Comparison of ENCODE assay signal across 1 cellular context in the genomic region with DNA sequence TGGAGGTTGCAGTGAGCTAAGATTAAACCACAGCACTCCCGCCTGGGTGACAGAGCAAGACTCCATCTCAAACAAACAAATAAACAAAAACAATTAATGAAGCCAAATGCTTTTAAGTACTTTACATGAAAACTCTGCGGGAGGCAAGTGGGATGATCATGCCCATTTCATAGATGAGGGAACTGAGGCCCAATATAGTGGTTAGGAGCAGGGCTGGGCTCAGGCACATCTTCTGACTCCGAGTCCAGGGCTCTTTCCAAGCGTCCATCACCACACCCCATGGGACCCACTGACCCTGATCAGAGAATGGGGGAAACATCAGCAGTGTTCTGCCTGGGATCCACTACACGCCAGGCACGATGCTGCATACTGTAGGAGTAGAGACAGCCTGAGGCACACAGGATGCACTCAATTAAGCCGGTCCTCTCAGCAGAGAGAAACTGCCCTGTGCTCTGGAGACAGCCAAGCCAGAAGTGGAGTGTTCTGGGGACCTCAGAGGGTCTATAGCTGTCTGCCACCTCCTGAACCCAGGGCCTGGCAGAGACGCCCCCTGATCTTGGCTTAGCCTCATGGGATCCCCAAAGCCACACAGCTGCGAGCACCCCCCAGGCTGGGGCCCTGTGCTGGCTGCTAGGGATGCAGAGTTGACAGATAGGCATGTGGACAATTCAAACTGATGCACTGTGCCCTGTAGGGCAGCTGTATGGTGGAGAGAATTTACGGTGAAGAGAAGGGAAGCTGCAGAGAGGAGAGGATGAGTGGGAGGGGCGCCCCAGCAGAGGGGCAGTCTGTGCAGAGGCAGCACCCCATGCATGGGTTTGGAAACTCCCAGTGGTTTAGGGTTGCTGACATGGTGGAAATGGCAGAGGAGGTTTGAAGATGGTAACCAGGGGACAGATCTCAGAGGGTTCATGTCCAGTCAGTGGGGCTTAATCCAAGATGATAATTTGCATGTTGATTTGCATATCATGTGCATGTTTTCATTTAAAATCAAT.
A peak's percentile ranks its signal among the peaks of the same experiment; 100 is the strongest.
TF ChIP-seq lines count a peak whose summit lies in the region.

No MANE protein-coding gene starts in this region.

TF ChIP-seq in GM12878, 131 proteins besides CTCF, POLR2A, EP300 and RAD21:
- TF ChIP-seq NFIC (IDR thresholded peaks at IDR 0.05; ENCODE audit: low read depth, low read length), result no peak
- no peak for TF ChIP-seq SP1 (IDR thresholded peaks at IDR 0.05; ENCODE audit: low read depth, low read length)
- TF ChIP-seq JUNB (IDR thresholded peaks at IDR 0.05), result no peak
- no peak for TF ChIP-seq ETV6 (conservative IDR thresholded peaks at IDR 0.05 in 1 of 2, IDR thresholded peaks at IDR 0.05 in 1 of 2; ENCODE audit: borderline replicate concordance in 1 of 2, low read depth in 1 of 2)
- TF ChIP-seq IKZF2 (IDR thresholded peaks at IDR 0.05), result no peak
- TF ChIP-seq SREBF2 (IDR thresholded peaks at IDR 0.05; ENCODE audit: low read length), result no peak
- no peak for TF ChIP-seq ZBTB4 (CRISPR knock-in tag; IDR thresholded peaks at IDR 0.05)
- TF ChIP-seq RUNX3 (IDR thresholded peaks at IDR 0.05; ENCODE audit: low read length), result peak; percentile 26; the same call in 1 of the 2 replicates
- TF ChIP-seq TCF7 (IDR thresholded peaks at IDR 0.05; ENCODE audit: borderline replicate concordance), result no peak
- peak in 1 of 2 experiments; percentile 56; a peak in 2 of 4 replicates for TF ChIP-seq BHLHE40 (IDR thresholded peaks at IDR 0.05; ENCODE audit: borderline replicate concordance in 1 of 2, low read depth in 2 of 2, low read length in 1 of 2)
- no peak for TF ChIP-seq TCF3 (IDR thresholded peaks at IDR 0.05; ENCODE audit: borderline replicate concordance, insufficient read depth, low read depth, low read length)
- TF ChIP-seq BRCA1 (IDR thresholded peaks at IDR 0.05; ENCODE audit: low read depth, low read length), result no peak
- TF ChIP-seq NFYA (IDR thresholded peaks at IDR 0.05; ENCODE audit: borderline replicate concordance, low read depth, low read length), result no peak
- TF ChIP-seq MYC (IDR thresholded peaks at IDR 0.05; ENCODE audit: insufficient read depth, insufficient read length, insufficient replicate concordance, low read length, severe bottlenecking), result no peak
- no peak for TF ChIP-seq IKZF1 (conservative IDR thresholded peaks at IDR 0.05)
